In genomic region chr4:8524595-8525382, GRCh38 we compare ENCODE assay signal across 18 cellular contexts. TPM values are rescaled to one million over a fixed set of nuclear protein-coding genes. Genes with fewer than 3 reads are reported as not detected.
A peak's percentile ranks its signal among the peaks of the same experiment; 100 is the strongest.
DNase-seq lines count a peak whose midpoint lies in the region; ATAC-seq and TF ChIP-seq lines count a peak whose summit lies in the region.
"Had no signal": no experiment of that assay in that cellular context is flagged by ENCODE, and none has a peak within 500 bp of the region (broad histone marks: within the 10 kb centered on the region; RNA-seq: fewer than 3 reads in every experiment).

No MANE protein-coding gene starts in this region.

- H3K79me2 ChIP-seq in GM23248 (ENCODE audit: insufficient read depth): no peaks in the 10 kb centered on the region

- 63 to 65% methylated on average over 12 of the region's 12 CpGs for WGBS in GM23248 (ENCODE audit: low coverage in 1 of 2, low lambda C conversion rate in 2 of 2, missing lambda C conversion rate in 2 of 2), 2 experiments
- WGBS in spleen, 5 donors: 73 to 84% (median 79%) methylated on average over 11 to 12 of the region's 12 CpGs

- no peaks in the 10 kb centered on the region for H4K20me1 ChIP-seq in GM23248 (ENCODE audit: insufficient read depth)

- in situ Hi-C loops in GM23248 (cut with MboI): no loop called here

- no peaks in the 10 kb centered on the region for H3K36me3 Mint-ChIP-seq in endothelial cell (ENCODE audit: low read depth, unreplicated experiment)
- H3K36me3 Mint-ChIP-seq: T-cell had no signal

- H2AFZ ChIP-seq in GM23248: no peak overlapping the region

- H3K9me2 ChIP-seq in GM23248 (ENCODE audit: insufficient read depth): no peaks in the 10 kb centered on the region

- peak in 1 of 2 donors; percentile 37 for ATAC-seq in lower lobe of right lung
- no peak for ATAC-seq in GM21723 (IDR thresholded peaks at IDR 0.05; ENCODE audit: unreplicated experiment)
- ATAC-seq: T-cell had no signal

- H3K4me1 Mint-ChIP-seq in endothelial cell (ENCODE audit: unreplicated experiment): no peaks in the 10 kb centered on the region
- H3K4me1 Mint-ChIP-seq: T-cell had no signal

- H3K4me3 ChIP-seq in GM23248 (no peak overlapping the region), SJSA1 (no peak overlapping the region), lower lobe of right lung (no peak overlapping the region), spleen (no peak overlapping the region)
- H3K4me3 ChIP-seq: HAP-1 had no signal

- H3K27me3 ChIP-seq in GM23248 (replicated peaks; ENCODE audit: insufficient read depth) (no peaks in the 10 kb centered on the region; the same call in 1 of the 2 replicates), SJSA1 (replicated peaks) (no peaks in the 10 kb centered on the region), lower lobe of right lung (ENCODE audit: low read depth) (no peaks in the 10 kb centered on the region), spleen (replicated peaks in 1 of 7) (no peaks in the 10 kb centered on the region)

- H3K9me3 ChIP-seq in GM23248 (ENCODE audit: low read depth) (no peaks in the 10 kb centered on the region), SJSA1 (replicated peaks) (peaks cover 4% of the 10 kb centered on the region; the same call in 1 of the 2 replicates), lower lobe of right lung (peaks cover 8% of the 10 kb centered on the region), spleen (peaks cover 0 to 26% (median 23%) of the 10 kb centered on the region in 8 donors)

- DNase-seq in GM23248 (peak; percentile 18), SJSA1 (ENCODE audit: low read depth in 1 of 2, low spot score in 2 of 2) (no peak), lower lobe of right lung (no peak), spleen (peak; percentile 58), NCI-H1930 (lab: John Stamatoyannopoulos, UW) (no peak), HK-2 (ENCODE audit: unreplicated experiment) (no peak), endothelial cell (ENCODE audit: low spot score) (no peak)
- DNase-seq: C1 segment of cervical spinal cord, KBM-7, NCI-H1092 treated with DMSO at 0.1 percent for 48 hours, NCI-H187 treated with DMSO at 0.1 percent for 48 hours, NCI-H2171 treated with DMSO at 0.1 percent for 48 hours, NCI-H510A, T-cell had no signal

- peak overlapping the region; percentile 44 for H3K27ac ChIP-seq in GM23248
- peak overlapping the region; percentile 98 for H3K27ac ChIP-seq in SJSA1
- peak overlapping the region; percentile 41 for H3K27ac ChIP-seq in lower lobe of right lung
- peak overlapping the region in 5 of 8 donors; percentile 5 to 66 (median 34) for H3K27ac ChIP-seq in spleen

- no peak overlapping the region for H3K27ac Mint-ChIP-seq in endothelial cell (ENCODE audit: unreplicated experiment)
- H3K27ac Mint-ChIP-seq: T-cell had no signal

- intact Hi-C loops in lower lobe of right lung (cut with DNase I): no loop called here
- intact Hi-C loops in spleen (cut with DNase I; ENCODE audit: low total_unique reads): no loop called here

- no peak overlapping the region for H3K4me3 Mint-ChIP-seq in endothelial cell (ENCODE audit: unreplicated experiment)
- H3K4me3 Mint-ChIP-seq: T-cell had no signal

- H3K4me2 ChIP-seq in GM23248 (ENCODE audit: unreplicated experiment): no peak overlapping the region

- H3F3A ChIP-seq in GM23248 (ENCODE audit: insufficient read depth): no peaks in the 10 kb centered on the region

- peaks cover 5% of the 10 kb centered on the region for H3K27me3 Mint-ChIP-seq in endothelial cell (ENCODE audit: unreplicated experiment)

- no peaks in the 10 kb centered on the region for H3K9me3 Mint-ChIP-seq in endothelial cell (ENCODE audit: unreplicated experiment)

- H3K9ac ChIP-seq in GM23248: no peak overlapping the region

- TF ChIP-seq CTCF in lower lobe of right lung (IDR thresholded peaks at IDR 0.05) (no peak), spleen (IDR thresholded peaks at IDR 0.05 in 8 of 11, conservative IDR thresholded peaks at IDR 0.05 in 3 of 11) (no peak), endothelial cell (IDR thresholded peaks at IDR 0.05; ENCODE audit: unreplicated experiment) (no peak)

- H3K36me3 ChIP-seq in GM23248 (ENCODE audit: low read depth) (no peaks in the 10 kb centered on the region), SJSA1 (no peaks in the 10 kb centered on the region), lower lobe of right lung (no peaks in the 10 kb centered on the region), spleen (no peaks in the 10 kb centered on the region)
- H3K36me3 ChIP-seq: HAP-1 had no signal

- H3K4me1 ChIP-seq in GM23248 (ENCODE audit: insufficient read depth) (peaks cover 16% of the 10 kb centered on the region), SJSA1 (replicated peaks) (peaks cover 49% of the 10 kb centered on the region), lower lobe of right lung (no peaks in the 10 kb centered on the region), spleen (no peaks in the 10 kb centered on the region)
- H3K4me1 ChIP-seq: HAP-1 had no signal

- TF ChIP-seq POLR2A in spleen (IDR thresholded peaks at IDR 0.05): no peak

RNA-seq across cellular contexts. Expression of gene GPR78, which starts 55.4 kb away (rescaled TPM):
- not detected in 2 replicates for total RNA-seq in GM23248 (2014; rRNA removed; shearing (Covaris generic))
- 0.05 TPM in 2 replicates for polyA plus RNA-seq in GM23248 (2016; fragmentation: Nextera tagmentation; extraction: Ambion mirVana)
- total RNA-seq in SJSA1 (2014; rRNA removed; shearing (Covaris generic)): 1.5 and 4.6 TPM in 2 replicates
- total RNA-seq in lower lobe of right lung: 0.21 TPM
- total RNA-seq in spleen: 1 to 10 TPM in 1 of 7 donors, under 1 TPM in 3, not detected in 3; 0.07 to 1.5 (median 0.14) TPM
- polyA plus RNA-seq in spleen: under 1 TPM in 1 of 3 donors, not detected in 2; 0.09 TPM
- total RNA-seq in endothelial cell (ENCODE audit: unreplicated experiment): not detected
- total RNA-seq: HT1080, MCF 10A, T-cell had no signal

Comparison
In these comparisons a context has a peak if more than half of its experiments do, and no peak if none do; other contexts are left out.
1. DNase-seq: peak in GM23248 (single experiment) and spleen (single experiment); none in SJSA1 (0 of 2), lower lobe of right lung (single experiment), NCI-H1930 (0 of 2), HK-2 (single experiment) and endothelial cell (single experiment).
2. H3K27ac ChIP-seq: peak in every context shown above with its lines; median percentile 98 in SJSA1; 44 in GM23248; 41 in lower lobe of right lung; 34 in spleen.